In genomic region chrX:14564058-14564457, GRCh38 we compare ENCODE assay signal across 39 cellular contexts. TPM values are rescaled to one million over a fixed set of nuclear protein-coding genes. Genes with fewer than 3 reads are reported as not detected.
"Had no signal": no experiment of that assay in that cellular context is flagged by ENCODE, and none has a peak within 500 bp of the region (broad histone marks: within the 10 kb centered on the region; RNA-seq: fewer than 3 reads in every experiment).

No MANE protein-coding gene starts in this region.

- DNase-seq: Karpas-422, Kasumi-1, MG63, MM.1S, MV-4-11, NCI-H1048, NCI-H1092, NCI-H1092 treated with DMSO at 0.1 percent for 48 hours, NCI-H1105, NCI-H1105 treated with DMSO at 0.1 percent for 48 hours, NCI-H1417, NCI-H1417 treated with DMSO at 0.1 percent for 48 hours, NCI-H1436, NCI-H1436 treated with DMSO at 0.1 percent for 48 hours, NCI-H146, NCI-H1694, NCI-H1694 treated with DMSO at 0.1 percent for 48 hours, NCI-H187, NCI-H187 treated with DMSO at 0.1 percent for 48 hours, NCI-H1930, NCI-H2029, NCI-H2029 treated with DMSO at 0.1 percent for 48 hours, NCI-H2081, NCI-H2081 treated with DMSO at 0.1 percent for 48 hours, NCI-H2107, NCI-H2171, NCI-H2171 treated with DMSO at 0.1 percent for 48 hours, NCI-H2227 treated with DMSO at 0.1 percent for 48 hours, NCI-H226, NCI-H345, NCI-H446, NCI-H446 treated with DMSO at 0.1 percent for 48 hours, NCI-H510A, NCI-H510A treated with DMSO at 0.1 percent for 48 hours, NCI-H524 had no signal

- H3K36me3 ChIP-seq: MG63 had no signal

- H3K9me3 ChIP-seq: MG63 had no signal

- H3K27me3 ChIP-seq: MG63 had no signal

- H3K4me3 ChIP-seq: MG63 had no signal

RNA-seq across cellular contexts. Expression of gene GLRA2, which starts 34.7 kb away (rescaled TPM):
- total RNA-seq: LHCN-M2, M059J, MCF 10A, NCI-H460 had no signal
